ENCODE assay signal across 1 cellular context in genomic region chr12:113062502-113063395, GRCh38.
TF ChIP-seq lines count a peak whose summit lies in the region.

No MANE protein-coding gene starts in this region.

TF ChIP-seq in HEK293, 187 proteins besides CTCF, POLR2A, EP300 and RAD21 (continued from another document):
- TF ChIP-seq PRDM10 (tag by site-specific recombination; IDR thresholded peaks at IDR 0.05) (no peak), GLIS1 (tag by site-specific recombination; IDR thresholded peaks at IDR 0.05) (peak; percentile 85), ZNF776 (tag by site-specific recombination; IDR thresholded peaks at IDR 0.05; ENCODE audit: borderline replicate concordance) (no peak), ZIC2 (tag by site-specific recombination; IDR thresholded peaks at IDR 0.05) (peak; percentile 100), ZNF621 (tag by site-specific recombination; IDR thresholded peaks at IDR 0.05) (no peak), ZXDB (tag by site-specific recombination; IDR thresholded peaks at IDR 0.05) (no peak), ZNF747 (tag by site-specific recombination; IDR thresholded peaks at IDR 0.05) (no peak), ZNF518A (tag by site-specific recombination; conservative IDR thresholded peaks at IDR 0.05; ENCODE audit: low read depth) (no peak), ZNF645 (tag by site-specific recombination; IDR thresholded peaks at IDR 0.05) (no peak), ZNF404 (tag by site-specific recombination; IDR thresholded peaks at IDR 0.05) (no peak), YY1 (tag by site-specific recombination; IDR thresholded peaks at IDR 0.05) (no peak), TRIM28 (IDR thresholded peaks at IDR 0.05; ENCODE audit: borderline replicate concordance, low read length) (no peak), ZNF510 (tag by site-specific recombination; IDR thresholded peaks at IDR 0.05; ENCODE audit: insufficient replicate concordance) (no peak), ZNF514 (tag by site-specific recombination; IDR thresholded peaks at IDR 0.05) (no peak), KLF1 (tag by site-specific recombination; IDR thresholded peaks at IDR 0.05) (no peak), ZFHX2 (tag by site-specific recombination; conservative IDR thresholded peaks at IDR 0.05) (no peak), ZNF473 (tag by site-specific recombination; IDR thresholded peaks at IDR 0.05) (no peak), ZNF175 (tag by site-specific recombination; IDR thresholded peaks at IDR 0.05) (no peak), ZBTB17 (tag by site-specific recombination; IDR thresholded peaks at IDR 0.05) (no peak), ZNF121 (tag by site-specific recombination; IDR thresholded peaks at IDR 0.05) (no peak), ZNF449 (tag by site-specific recombination; IDR thresholded peaks at IDR 0.05) (peak; percentile 60; the same call in 1 of the 2 replicates), HIC1 (tag by site-specific recombination; IDR thresholded peaks at IDR 0.05) (no peak), ZNF704 (tag by site-specific recombination; IDR thresholded peaks at IDR 0.05) (no peak), TCF7L2 (IDR thresholded peaks at IDR 0.05; ENCODE audit: borderline replicate concordance, low read depth, low read length) (peak; percentile 36; the same call in 1 of the 2 replicates), HOXD13 (CRISPR knock-in tag; IDR thresholded peaks at IDR 0.05; ENCODE audit: borderline replicate concordance) (no peak), ZFP41 (tag by site-specific recombination; IDR thresholded peaks at IDR 0.05; ENCODE audit: borderline replicate concordance) (no peak), ZNF266 (tag by site-specific recombination; IDR thresholded peaks at IDR 0.05; ENCODE audit: low read depth) (no peak), ZSCAN5A (tag by site-specific recombination; IDR thresholded peaks at IDR 0.05) (no peak), ZNF624 (tag by site-specific recombination; IDR thresholded peaks at IDR 0.05) (no peak), HOXC10 (CRISPR knock-in tag; IDR thresholded peaks at IDR 0.05) (no peak), KLF9 (tag by site-specific recombination; IDR thresholded peaks at IDR 0.05; ENCODE audit: low read depth) (no peak)
